Comparison of ENCODE assay signal across 8 cellular contexts in genomic region chr17:38879878-38880727, GRCh38. TPM values are rescaled to one million over a fixed set of nuclear protein-coding genes. Genes with fewer than 3 reads are reported as not detected.
DNase-seq lines count a peak whose midpoint lies in the region; ATAC-seq, FAIRE-seq and TF ChIP-seq lines count a peak whose summit lies in the region.

No MANE protein-coding gene starts in this region.

- no peak overlapping the region for H2AFZ ChIP-seq in MM.1S (ENCODE audit: low read length)

- TF ChIP-seq POLR2A in prostate gland (IDR thresholded peaks at IDR 0.05), result no peak

- TF ChIP-seq CTCF in Caco-2 (IDR thresholded peaks at IDR 0.05; ENCODE audit: insufficient read depth in 1 of 2, low read depth in 1 of 2, low read length in 1 of 2, severe bottlenecking in 1 of 2, unreplicated experiment in 1 of 2), result no peak
- TF ChIP-seq CTCF in MM.1S (IDR thresholded peaks at IDR 0.05; ENCODE audit: low read length), result no peak
- TF ChIP-seq CTCF in bronchial epithelial cell (IDR thresholded peaks at IDR 0.05; ENCODE audit: insufficient read depth, low read length, severe bottlenecking), result no peak
- no peak for TF ChIP-seq CTCF in tibial artery (IDR thresholded peaks at IDR 0.05)
- no peak for TF ChIP-seq CTCF in prostate gland (IDR thresholded peaks at IDR 0.05)

- H3K27ac ChIP-seq in MM.1S (ENCODE audit: low read length) (no peak overlapping the region), tibial artery (peak overlapping the region; percentile 63 to 92), prostate gland (peak overlapping the region in 1 of 2 donors; percentile 17)

- no peaks in the 10 kb centered on the region for H3F3A ChIP-seq in MM.1S (ENCODE audit: insufficient read depth, low read length)

- H3K36me3 Mint-ChIP-seq in Caco-2 (ENCODE audit: insufficient read depth, unreplicated experiment), result peaks cover 69% of the 10 kb centered on the region

- peak overlapping the region; percentile 72 for H3K4me3 Mint-ChIP-seq in Caco-2 (ENCODE audit: unreplicated experiment)

- CTCF ChIA-PET in Caco-2 (lab: Charles Lee), result interaction anchor here (0.6 to 1.4 kb wide), 2 partner anchors 9 to 115 kb away, joined by 3 to 4 read pairs; no protein-coding TSS in a partner anchor

- ATAC-seq in HG02870 (IDR thresholded peaks at IDR 0.05; ENCODE audit: unreplicated experiment), result no peak

- H3K27me3 ChIP-seq in Caco-2 (replicated peaks; ENCODE audit: control insufficient read depth, insufficient read depth, low read length), result no peaks in the 10 kb centered on the region
- no peaks in the 10 kb centered on the region for H3K27me3 ChIP-seq in MM.1S (replicated peaks; ENCODE audit: insufficient read depth, low read length)
- H3K27me3 ChIP-seq in bronchial epithelial cell (ENCODE audit: control insufficient read depth, insufficient read depth, low read length), result no peaks in the 10 kb centered on the region
- H3K27me3 ChIP-seq in tibial artery, result no peaks in the 10 kb centered on the region
- no peaks in the 10 kb centered on the region for H3K27me3 ChIP-seq in prostate gland (replicated peaks; ENCODE audit: insufficient read depth)

- H3K4me2 ChIP-seq in MM.1S (ENCODE audit: low read depth, low read length), result peak overlapping the region; percentile 27; the same call in 1 of the 2 replicates

- H3K79me2 ChIP-seq in MM.1S (ENCODE audit: low read length), result peaks cover 95% of the 10 kb centered on the region

- H3K9me3 ChIP-seq in Caco-2 (no peaks in the 10 kb centered on the region), MM.1S (replicated peaks; ENCODE audit: insufficient read depth, low read length) (no peaks in the 10 kb centered on the region), tibial artery (no peaks in the 10 kb centered on the region), prostate gland (no peaks in the 10 kb centered on the region)

- H3K27ac Mint-ChIP-seq in Caco-2 (ENCODE audit: unreplicated experiment), result peak overlapping the region; percentile 92

- no peaks in the 10 kb centered on the region for H3K27me3 Mint-ChIP-seq in Caco-2 (ENCODE audit: insufficient read depth, unreplicated experiment)

- POLR2A ChIA-PET in Caco-2 (lab: Charles Lee), result interaction anchor here (0.8 kb wide), 1 partner anchor 320 kb away, joined by 3 read pairs; the partner anchor contains the start of gene RPL19

- DNase-seq in Caco-2, result peak; percentile 81 to 90
- peak; percentile 33 for DNase-seq in MM.1S
- peak; percentile 76 for DNase-seq in bronchial epithelial cell (ENCODE audit: low read depth)
- DNase-seq in left kidney (ENCODE audit: low read depth, low spot score), result peak; percentile 87
- no peak for DNase-seq in tibial artery
- DNase-seq in mesenteric fat pad (ENCODE audit: low spot score), result no peak
- DNase-seq in prostate gland (ENCODE audit: low spot score), result no peak

- H4K20me1 ChIP-seq in MM.1S (ENCODE audit: insufficient read depth, low read length), result no peaks in the 10 kb centered on the region

- peaks cover 31% of the 10 kb centered on the region for H3K4me1 Mint-ChIP-seq in Caco-2 (ENCODE audit: low read depth, unreplicated experiment)

- H3K9ac ChIP-seq in MM.1S (ENCODE audit: low read length), result no peak overlapping the region

- H3K4me1 ChIP-seq in Caco-2, result peaks cover 70% of the 10 kb centered on the region
- peaks cover 19% of the 10 kb centered on the region for H3K4me1 ChIP-seq in MM.1S (ENCODE audit: low read length)
- peaks cover 0 to 100% (median 91%) of the 10 kb centered on the region in 4 donors for H3K4me1 ChIP-seq in tibial artery
- H3K4me1 ChIP-seq in prostate gland (replicated peaks), result peaks cover 10% of the 10 kb centered on the region

- FAIRE-seq in bronchial epithelial cell (lab: Jason Lieb, UNC), result no peak

- H3K9me3 Mint-ChIP-seq in Caco-2 (ENCODE audit: unreplicated experiment), result no peaks in the 10 kb centered on the region

- BruUV-seq in Caco-2 (replicated peaks; lab: Mats Ljungman, UMichigan), result no TSS peak

- H3K4me3 ChIP-seq in Caco-2 (ENCODE audit: low read depth, low read length) (no peak overlapping the region), MM.1S (ENCODE audit: low read length) (no peak overlapping the region), bronchial epithelial cell (ENCODE audit: low read depth, low read length) (no peak overlapping the region), tibial artery (peak overlapping the region in 1 of 2 donors; percentile 2), prostate gland (no peak overlapping the region)

- 19% methylated on average over 8 of the region's 8 CpGs for WGBS in prostate gland

- no peaks in the 10 kb centered on the region for H3K9me2 ChIP-seq in MM.1S (replicated peaks; ENCODE audit: insufficient read depth, low read length)

- H3K36me3 ChIP-seq in Caco-2 (ENCODE audit: control insufficient read depth, insufficient read depth, low read length), result peaks cover 14% of the 10 kb centered on the region
- H3K36me3 ChIP-seq in MM.1S (replicated peaks; ENCODE audit: insufficient read depth, low read length), result no peaks in the 10 kb centered on the region
- peaks cover 14% of the 10 kb centered on the region for H3K36me3 ChIP-seq in bronchial epithelial cell (ENCODE audit: control insufficient read depth, insufficient read depth, low read length)
- H3K36me3 ChIP-seq in tibial artery, result peaks cover 10 to 26% (median 12%) of the 10 kb centered on the region in 3 donors
- H3K36me3 ChIP-seq in prostate gland, result no peaks in the 10 kb centered on the region

- intact Hi-C loops in Caco-2 (cut with micrococcal nuclease; ENCODE audit: unreplicated experiment) (no loop called here), tibial artery (cut with DNase I; ENCODE audit: low total_unique reads) (loop anchor here (10.0 kb wide), 1 partner anchor 285 kb away; the partner anchor contains the start of gene ARL5C), prostate gland (cut with DNase I) (loop anchor here (2.0 kb wide), 1 partner anchor 45 kb away; the partner anchor contains the start of gene LASP1NB)

RNA-seq across cellular contexts. Expression of gene LASP1, which starts 10.2 kb away (rescaled TPM):
- total RNA-seq in Caco-2 (2022) (137 and 143 TPM in 2 replicates), bronchial epithelial cell (18.6 and 21.9 TPM in 2 replicates), mesenteric fat pad (172 TPM), prostate gland (10 to 100 TPM; 61.8 to 93.4 TPM)

RNA-seq across cellular contexts. Expression of gene RPL23, which starts 26.6 kb away (rescaled TPM):
- total RNA-seq in Caco-2 (2022) (2,216 and 2,327 TPM in 2 replicates), bronchial epithelial cell (1,912 and 3,303 TPM in 2 replicates), mesenteric fat pad (1,395 TPM), prostate gland (1,000 to 10,000 TPM; 1,006 to 2,029 TPM)

RNA-seq across cellular contexts. Expression of gene CWC25, which starts 55.0 kb away (rescaled TPM):
- total RNA-seq in Caco-2 (2022) (18.2 and 19.1 TPM in 2 replicates), bronchial epithelial cell (11.6 and 14.3 TPM in 2 replicates), mesenteric fat pad (22.4 TPM), prostate gland (10 to 100 TPM; 21.9 to 23.3 TPM)

Comparison
In these comparisons a context has a peak if more than half of its experiments do, and no peak if none do; other contexts are left out.
1. DNase-seq: peak in Caco-2 (2 of 2), MM.1S (single experiment), bronchial epithelial cell (single experiment) and left kidney (single experiment); none in tibial artery (0 of 2), mesenteric fat pad (single experiment) and prostate gland (single experiment).